In the genomic region with DNA sequence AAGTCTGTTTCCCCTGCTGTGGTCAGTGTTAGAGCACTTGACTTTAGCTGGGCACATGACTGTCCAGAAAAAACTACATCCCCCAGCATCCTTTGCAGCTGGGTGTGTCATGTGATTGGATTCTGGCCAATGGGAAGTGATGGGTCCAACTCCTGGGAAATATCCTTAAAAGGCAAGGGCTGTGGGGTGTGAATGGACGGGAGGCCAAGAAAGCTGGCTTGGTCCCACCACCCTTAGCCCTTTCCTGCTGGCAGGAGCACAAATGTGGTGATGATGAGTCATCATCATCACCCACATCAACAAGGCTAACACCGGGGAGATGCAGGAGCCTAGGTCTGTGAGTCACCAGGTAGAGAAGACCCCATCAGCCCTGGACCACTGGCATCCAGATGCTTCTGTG, we compare ENCODE assay signal across 8 cellular contexts.
DNase-seq lines count a peak whose midpoint lies in the region; ATAC-seq and TF ChIP-seq lines count a peak whose summit lies in the region.

No MANE protein-coding gene starts in this region.

- H2BK12ac ChIP-seq in neuronal stem cell (ENCODE audit: low read length): no peak overlapping the region

- H2BK15ac ChIP-seq in neuronal stem cell (ENCODE audit: low read length): no peak overlapping the region

- H3K4me1 ChIP-seq in NT2/D1 (ENCODE audit: insufficient read depth, insufficient read length): no peaks in the 10 kb centered on the region
- H3K4me1 ChIP-seq in neuronal stem cell (ENCODE audit: control insufficient read depth in 2 of 2, insufficient read depth in 1 of 2, low read depth in 1 of 2, low read length in 2 of 2): no peaks in the 10 kb centered on the region
- no peaks in the 10 kb centered on the region for H3K4me1 ChIP-seq in stomach

- DNase-seq in GM12865 (ENCODE audit: low read depth) (peak; percentile 17), NT2/D1 (ENCODE audit: low read depth, low spot score) (peak; percentile 66), epithelial cell of esophagus (ENCODE audit: low read depth) (peak; percentile 22), neuronal stem cell (ENCODE audit: low spot score) (peak; percentile 40), stomach (no peak), NCI-H1436 (lab: John Stamatoyannopoulos, UW) (no peak)
- DNase-seq in stimulated activated CD4-positive, alpha-beta T cell treated with anti-CD3 and anti-CD28 coated beads, Interleukin-1b, Interleukin-23, amount 100 ng/mL, for 48 hours: no peak

- no peak overlapping the region for H4K8ac ChIP-seq in neuronal stem cell (ENCODE audit: low read depth, low read length)

- no peak overlapping the region for H2AFZ ChIP-seq in neuronal stem cell (ENCODE audit: low read length)

- WGBS in neuronal stem cell (ENCODE audit: extremely low coverage in 2 of 2, insufficient read length in 2 of 2, insufficient replicate concordance in 1 of 2), 2 donors: no CpG with 5 or more reads among the region's 2 CpGs
- WGBS in stomach, 5 donors: 15 to 36% (median 23%) methylated on average over 2 of the region's 2 CpGs

- intact Hi-C loops in stomach (cut with DNase I; ENCODE audit: low total_unique reads): no loop called here

- no peak for ATAC-seq in HG03432 (IDR thresholded peaks at IDR 0.05; ENCODE audit: unreplicated experiment)

- H3K36me3 ChIP-seq in NT2/D1 (ENCODE audit: insufficient read depth, insufficient read length, low read length): no peaks in the 10 kb centered on the region
- H3K36me3 ChIP-seq in neuronal stem cell (replicated peaks in 1 of 2; ENCODE audit: control insufficient read depth in 2 of 2, insufficient read depth in 2 of 2, low read length in 2 of 2): no peaks in the 10 kb centered on the region
- no peaks in the 10 kb centered on the region for H3K36me3 ChIP-seq in stomach

- H3K4me3 ChIP-seq in GM12865 (ENCODE audit: low read depth, low read length): no peak overlapping the region
- H3K4me3 ChIP-seq in NT2/D1 (ENCODE audit: insufficient read length, low read depth): no peak overlapping the region
- no peak overlapping the region for H3K4me3 ChIP-seq in epithelial cell of esophagus (ENCODE audit: low read length)
- H3K4me3 ChIP-seq in neuronal stem cell (ENCODE audit: low read length in 2 of 2): no peak overlapping the region
- no peak overlapping the region for H3K4me3 ChIP-seq in stomach

- H4K91ac ChIP-seq in neuronal stem cell (ENCODE audit: low read depth, low read length, poor library complexity): no peak overlapping the region

- no peak overlapping the region for H3K4me2 ChIP-seq in neuronal stem cell (ENCODE audit: insufficient read depth, low read length, poor library complexity, severe bottlenecking)

- TF ChIP-seq POLR2A in stomach (IDR thresholded peaks at IDR 0.05): no peak

- H3K79me1 ChIP-seq in neuronal stem cell (ENCODE audit: low read depth, low read length): no peaks in the 10 kb centered on the region

- no peak overlapping the region for H3K18ac ChIP-seq in neuronal stem cell (ENCODE audit: low read length)

- no peak overlapping the region for H3K23ac ChIP-seq in neuronal stem cell (ENCODE audit: low read depth, low read length, poor library complexity)

- no peak overlapping the region for H2BK120ac ChIP-seq in neuronal stem cell (ENCODE audit: low read depth, low read length)

- no peak overlapping the region for H2AK5ac ChIP-seq in neuronal stem cell (ENCODE audit: low read depth, low read length)

- H3K9me3 ChIP-seq in NT2/D1 (ENCODE audit: insufficient read depth, low read length) (peaks cover 21% of the 10 kb centered on the region), neuronal stem cell (replicated peaks in 1 of 2; ENCODE audit: control insufficient read depth in 2 of 2, insufficient read depth in 1 of 2, low read depth in 1 of 2, low read length in 2 of 2) (no peaks in the 10 kb centered on the region), stomach (peaks cover 0 to 10% (median 4%) of the 10 kb centered on the region in 4 donors)

- H3K14ac ChIP-seq in neuronal stem cell (ENCODE audit: low read length): no peak overlapping the region

- H3K27me3 ChIP-seq in NT2/D1 (ENCODE audit: insufficient read depth, insufficient read length) (peaks cover 77% of the 10 kb centered on the region), neuronal stem cell (ENCODE audit: control insufficient read depth in 3 of 3, insufficient read depth in 3 of 3, low read depth in 1 of 3, low read length in 3 of 3) (no peaks in the 10 kb centered on the region), stomach (peaks cover 0 to 39% (median 8%) of the 10 kb centered on the region in 3 donors)

- H3K4ac ChIP-seq in neuronal stem cell (ENCODE audit: low read length): no peak overlapping the region

- no peak overlapping the region for H3K9ac ChIP-seq in NT2/D1 (ENCODE audit: insufficient read length, low read depth)
- H3K9ac ChIP-seq in neuronal stem cell (ENCODE audit: low read depth, low read length, poor library complexity): no peak overlapping the region

- H3K27ac ChIP-seq in neuronal stem cell (replicated peaks; ENCODE audit: low read length) (no peak overlapping the region), stomach (no peak overlapping the region)

- TF ChIP-seq EP300 in stomach (IDR thresholded peaks at IDR 0.05): no peak

- no peak for TF ChIP-seq CTCF in GM12865 (IDR thresholded peaks at IDR 0.05; ENCODE audit: insufficient read depth, low read depth, low read length, missing control alignments)
- TF ChIP-seq CTCF in epithelial cell of esophagus (IDR thresholded peaks at IDR 0.05; ENCODE audit: insufficient read depth, low read depth, low read length, missing control alignments): no peak
- no peak for TF ChIP-seq CTCF in stomach (IDR thresholded peaks at IDR 0.05)

- H2BK5ac ChIP-seq in neuronal stem cell (ENCODE audit: low read length): no peak overlapping the region

Comparison
In these comparisons a context has a peak if more than half of its experiments do, and no peak if none do; other contexts are left out.
1. DNase-seq: peak in GM12865 (single experiment), NT2/D1 (single experiment), epithelial cell of esophagus (single experiment) and neuronal stem cell (single experiment); none in stomach (single experiment), stimulated activated CD4-positive, alpha-beta T cell treated with anti-CD3 and anti-CD28 coated beads, Interleukin-1b, Interleukin-23, amount 100 ng/mL, for 48 hours (single experiment) and NCI-H1436 (single experiment).